In the genomic region with DNA sequence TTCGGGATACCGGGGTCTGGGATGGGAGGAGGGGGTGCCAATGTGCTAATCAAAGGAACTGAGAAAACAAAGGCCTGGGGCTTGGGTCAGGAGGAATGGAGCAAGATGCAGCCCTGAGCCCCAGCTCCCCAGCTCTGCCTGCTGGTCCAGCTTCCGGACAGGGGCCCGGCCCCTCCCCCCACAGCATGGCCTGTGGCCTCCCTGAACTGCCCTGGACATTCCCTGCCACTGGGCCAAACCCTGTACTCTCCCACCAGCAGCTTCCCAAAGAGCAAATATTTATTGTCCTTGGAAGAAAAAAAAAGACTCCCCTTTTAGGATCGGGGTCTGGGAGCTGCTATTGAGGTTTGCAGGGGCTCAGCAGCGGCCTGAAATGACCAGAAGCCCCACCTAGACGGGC, we compare ENCODE assay signal across 1 cellular context.
TF ChIP-seq lines count a peak whose summit lies in the region.

No MANE protein-coding gene starts in this region.

TF ChIP-seq in HepG2, 621 proteins besides CTCF, POLR2A, EP300 and RAD21 (continued from another document and continues in another):
- TF ChIP-seq, protein P1, sequence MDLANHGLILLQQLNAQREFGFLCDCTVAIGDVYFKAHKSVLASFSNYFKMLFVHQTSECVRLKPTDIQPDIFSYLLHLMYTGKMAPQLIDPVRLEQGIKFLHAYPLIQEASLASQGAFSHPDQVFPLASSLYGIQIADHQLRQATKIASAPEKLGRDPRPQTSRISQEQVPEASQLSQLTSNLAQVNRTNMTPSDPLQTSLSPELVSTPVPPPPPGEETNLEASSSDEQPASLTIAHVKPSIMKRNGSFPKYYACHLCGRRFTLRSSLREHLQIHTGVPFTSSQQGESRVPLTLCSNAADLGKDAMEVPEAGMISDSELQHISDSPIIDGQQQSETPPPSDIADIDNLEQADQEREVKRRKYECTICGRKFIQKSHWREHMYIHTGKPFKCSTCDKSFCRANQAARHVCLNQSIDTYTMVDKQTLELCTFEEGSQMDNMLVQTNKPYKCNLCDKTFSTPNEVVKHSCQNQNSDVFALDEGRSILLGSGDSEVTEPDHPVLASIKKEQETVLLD (CRISPR knock-in tag; IDR thresholded peaks at IDR 0.05; ENCODE audit: low read depth), result no peak
- TF ChIP-seq, protein P2, sequence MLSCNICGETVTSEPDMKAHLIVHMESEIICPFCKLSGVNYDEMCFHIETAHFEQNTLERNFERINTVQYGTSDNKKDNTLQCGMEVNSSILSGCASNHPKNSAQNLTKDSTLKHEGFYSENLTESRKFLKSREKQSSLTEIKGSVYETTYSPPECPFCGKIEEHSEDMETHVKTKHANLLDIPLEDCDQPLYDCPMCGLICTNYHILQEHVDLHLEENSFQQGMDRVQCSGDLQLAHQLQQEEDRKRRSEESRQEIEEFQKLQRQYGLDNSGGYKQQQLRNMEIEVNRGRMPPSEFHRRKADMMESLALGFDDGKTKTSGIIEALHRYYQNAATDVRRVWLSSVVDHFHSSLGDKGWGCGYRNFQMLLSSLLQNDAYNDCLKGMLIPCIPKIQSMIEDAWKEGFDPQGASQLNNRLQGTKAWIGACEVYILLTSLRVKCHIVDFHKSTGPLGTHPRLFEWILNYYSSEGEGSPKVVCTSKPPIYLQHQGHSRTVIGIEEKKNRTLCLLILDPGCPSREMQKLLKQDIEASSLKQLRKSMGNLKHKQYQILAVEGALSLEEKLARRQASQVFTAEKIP (CRISPR knock-in tag; IDR thresholded peaks at IDR 0.05; ENCODE audit: borderline replicate concordance), result no peak
- TF ChIP-seq, protein P3, sequence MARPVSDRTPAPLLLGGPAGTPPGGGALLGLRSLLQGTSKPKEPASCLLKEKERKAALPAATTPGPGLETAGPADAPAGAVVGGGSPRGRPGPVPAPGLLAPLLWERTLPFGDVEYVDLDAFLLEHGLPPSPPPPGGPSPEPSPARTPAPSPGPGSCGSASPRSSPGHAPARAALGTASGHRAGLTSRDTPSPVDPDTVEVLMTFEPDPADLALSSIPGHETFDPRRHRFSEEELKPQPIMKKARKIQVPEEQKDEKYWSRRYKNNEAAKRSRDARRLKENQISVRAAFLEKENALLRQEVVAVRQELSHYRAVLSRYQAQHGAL (CRISPR knock-in tag; IDR thresholded peaks at IDR 0.05; ENCODE audit: not compliant biosample characterization), result no peak
- TF ChIP-seq IRX3 (CRISPR knock-in tag; IDR thresholded peaks at IDR 0.05; ENCODE audit: borderline replicate concordance, low read depth) (no peak), HMG20B (CRISPR knock-in tag; conservative IDR thresholded peaks at IDR 0.05) (no peak), SRSF1 (optimal IDR thresholded peaks at IDR 0.05; ENCODE audit: low read depth, low read length) (no peak), MYC (CRISPR knock-in tag; IDR thresholded peaks at IDR 0.05; ENCODE audit: borderline replicate concordance) (no peak), ZNF781 (CRISPR knock-in tag; IDR thresholded peaks at IDR 0.05; ENCODE audit: borderline replicate concordance, not compliant biosample characterization) (no peak), BCL6 (CRISPR knock-in tag; IDR thresholded peaks at IDR 0.05) (peak; percentile 80), SOX6 (IDR thresholded peaks at IDR 0.05) (no peak), SOX6 (CRISPR knock-in tag; IDR thresholded peaks at IDR 0.05) (0 out of 2 replicates have a peak, but pooled peaks have one; percentile 25), TRIM24 (CRISPR knock-in tag; IDR thresholded peaks at IDR 0.05) (no peak), ETV5 (CRISPR knock-in tag; IDR thresholded peaks at IDR 0.05; ENCODE audit: borderline replicate concordance) (peak; percentile 74), ASH2L (IDR thresholded peaks at IDR 0.05; ENCODE audit: insufficient read length, low read depth, low read length) (no peak), AKAP8 (CRISPR knock-in tag; IDR thresholded peaks at IDR 0.05) (no peak), SMAD1 (CRISPR knock-in tag; IDR thresholded peaks at IDR 0.05; ENCODE audit: borderline replicate concordance, low read depth) (no peak), NONO (IDR thresholded peaks at IDR 0.05) (no peak), NONO (CRISPR knock-in tag; conservative IDR thresholded peaks at IDR 0.05) (no peak), ZNF616 (CRISPR knock-in tag; IDR thresholded peaks at IDR 0.05; ENCODE audit: low read depth) (no peak), ZNF572 (CRISPR knock-in tag; IDR thresholded peaks at IDR 0.05) (no peak), REL (CRISPR knock-in tag; conservative IDR thresholded peaks at IDR 0.05) (no peak), SIN3B (IDR thresholded peaks at IDR 0.05; ENCODE audit: low read length) (no peak), CREB1 (IDR thresholded peaks at IDR 0.05) (no peak), CREB1 (CRISPR knock-in tag; IDR thresholded peaks at IDR 0.05) (no peak), NFE2 (CRISPR knock-in tag; IDR thresholded peaks at IDR 0.05) (no peak), TEAD2 (CRISPR knock-in tag; IDR thresholded peaks at IDR 0.05) (no peak), ARNT2 (CRISPR knock-in tag; IDR thresholded peaks at IDR 0.05; ENCODE audit: low read depth) (no peak), NR3C1 (CRISPR knock-in tag; IDR thresholded peaks at IDR 0.05) (no peak), ZNF234 (CRISPR knock-in tag; conservative IDR thresholded peaks at IDR 0.05) (no peak), SMYD3 (CRISPR knock-in tag; IDR thresholded peaks at IDR 0.05) (no peak), DPF2 (CRISPR knock-in tag; IDR thresholded peaks at IDR 0.05; ENCODE audit: borderline replicate concordance, low read depth) (no peak), SAP130 (CRISPR knock-in tag; IDR thresholded peaks at IDR 0.05; ENCODE audit: low read depth) (peak; percentile 26; the same call in 1 of the 2 replicates), NFIC (IDR thresholded peaks at IDR 0.05; ENCODE audit: low read length) (no peak), MTA1 (CRISPR knock-in tag; IDR thresholded peaks at IDR 0.05; ENCODE audit: borderline replicate concordance) (no peak), PHB2 (IDR thresholded peaks at IDR 0.05; ENCODE audit: partially characterized antibody) (no peak), ZNF17 (CRISPR knock-in tag; IDR thresholded peaks at IDR 0.05) (no peak), NCOA2 (CRISPR knock-in tag; IDR thresholded peaks at IDR 0.05) (0 out of 2 replicates have a peak, but pooled peaks have one; percentile 11), NFKBIZ (CRISPR knock-in tag; IDR thresholded peaks at IDR 0.05) (no peak), SOX13 (IDR thresholded peaks at IDR 0.05) (no peak), SOX13 (CRISPR knock-in tag; conservative IDR thresholded peaks at IDR 0.05 in 1 of 2, IDR thresholded peaks at IDR 0.05 in 1 of 2) (0 out of 4 replicates have a peak, but pooled peaks of 1 of the 2 experiments have one; percentile 24), CBX2 (IDR thresholded peaks at IDR 0.05; ENCODE audit: low read depth, low read length) (no peak), CBX2 (CRISPR knock-in tag; IDR thresholded peaks at IDR 0.05; ENCODE audit: low read depth) (no peak), ATM (IDR thresholded peaks at IDR 0.05; ENCODE audit: borderline replicate concordance) (no peak), RXRB (CRISPR knock-in tag; IDR thresholded peaks at IDR 0.05; ENCODE audit: borderline replicate concordance) (peak; percentile 63; the same call in 1 of the 2 replicates), MED8 (CRISPR knock-in tag; IDR thresholded peaks at IDR 0.05; ENCODE audit: insufficient replicate concordance) (no peak)
- TF ChIP-seq, protein P4, sequence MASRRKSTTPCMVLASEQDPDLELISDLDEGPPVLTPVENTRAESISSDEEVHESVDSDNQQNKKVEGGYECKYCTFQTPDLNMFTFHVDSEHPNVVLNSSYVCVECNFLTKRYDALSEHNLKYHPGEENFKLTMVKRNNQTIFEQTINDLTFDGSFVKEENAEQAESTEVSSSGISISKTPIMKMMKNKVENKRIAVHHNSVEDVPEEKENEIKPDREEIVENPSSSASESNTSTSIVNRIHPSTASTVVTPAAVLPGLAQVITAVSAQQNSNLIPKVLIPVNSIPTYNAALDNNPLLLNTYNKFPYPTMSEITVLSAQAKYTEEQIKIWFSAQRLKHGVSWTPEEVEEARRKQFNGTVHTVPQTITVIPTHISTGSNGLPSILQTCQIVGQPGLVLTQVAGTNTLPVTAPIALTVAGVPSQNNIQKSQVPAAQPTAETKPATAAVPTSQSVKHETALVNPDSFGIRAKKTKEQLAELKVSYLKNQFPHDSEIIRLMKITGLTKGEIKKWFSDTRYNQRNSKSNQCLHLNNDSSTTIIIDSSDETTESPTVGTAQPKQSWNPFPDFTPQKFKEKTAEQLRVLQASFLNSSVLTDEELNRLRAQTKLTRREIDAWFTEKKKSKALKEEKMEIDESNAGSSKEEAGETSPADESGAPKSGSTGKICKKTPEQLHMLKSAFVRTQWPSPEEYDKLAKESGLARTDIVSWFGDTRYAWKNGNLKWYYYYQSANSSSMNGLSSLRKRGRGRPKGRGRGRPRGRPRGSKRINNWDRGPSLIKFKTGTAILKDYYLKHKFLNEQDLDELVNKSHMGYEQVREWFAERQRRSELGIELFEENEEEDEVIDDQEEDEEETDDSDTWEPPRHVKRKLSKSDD (CRISPR knock-in tag; IDR thresholded peaks at IDR 0.05; ENCODE audit: low read depth), result no peak
- TF ChIP-seq, protein P5, sequence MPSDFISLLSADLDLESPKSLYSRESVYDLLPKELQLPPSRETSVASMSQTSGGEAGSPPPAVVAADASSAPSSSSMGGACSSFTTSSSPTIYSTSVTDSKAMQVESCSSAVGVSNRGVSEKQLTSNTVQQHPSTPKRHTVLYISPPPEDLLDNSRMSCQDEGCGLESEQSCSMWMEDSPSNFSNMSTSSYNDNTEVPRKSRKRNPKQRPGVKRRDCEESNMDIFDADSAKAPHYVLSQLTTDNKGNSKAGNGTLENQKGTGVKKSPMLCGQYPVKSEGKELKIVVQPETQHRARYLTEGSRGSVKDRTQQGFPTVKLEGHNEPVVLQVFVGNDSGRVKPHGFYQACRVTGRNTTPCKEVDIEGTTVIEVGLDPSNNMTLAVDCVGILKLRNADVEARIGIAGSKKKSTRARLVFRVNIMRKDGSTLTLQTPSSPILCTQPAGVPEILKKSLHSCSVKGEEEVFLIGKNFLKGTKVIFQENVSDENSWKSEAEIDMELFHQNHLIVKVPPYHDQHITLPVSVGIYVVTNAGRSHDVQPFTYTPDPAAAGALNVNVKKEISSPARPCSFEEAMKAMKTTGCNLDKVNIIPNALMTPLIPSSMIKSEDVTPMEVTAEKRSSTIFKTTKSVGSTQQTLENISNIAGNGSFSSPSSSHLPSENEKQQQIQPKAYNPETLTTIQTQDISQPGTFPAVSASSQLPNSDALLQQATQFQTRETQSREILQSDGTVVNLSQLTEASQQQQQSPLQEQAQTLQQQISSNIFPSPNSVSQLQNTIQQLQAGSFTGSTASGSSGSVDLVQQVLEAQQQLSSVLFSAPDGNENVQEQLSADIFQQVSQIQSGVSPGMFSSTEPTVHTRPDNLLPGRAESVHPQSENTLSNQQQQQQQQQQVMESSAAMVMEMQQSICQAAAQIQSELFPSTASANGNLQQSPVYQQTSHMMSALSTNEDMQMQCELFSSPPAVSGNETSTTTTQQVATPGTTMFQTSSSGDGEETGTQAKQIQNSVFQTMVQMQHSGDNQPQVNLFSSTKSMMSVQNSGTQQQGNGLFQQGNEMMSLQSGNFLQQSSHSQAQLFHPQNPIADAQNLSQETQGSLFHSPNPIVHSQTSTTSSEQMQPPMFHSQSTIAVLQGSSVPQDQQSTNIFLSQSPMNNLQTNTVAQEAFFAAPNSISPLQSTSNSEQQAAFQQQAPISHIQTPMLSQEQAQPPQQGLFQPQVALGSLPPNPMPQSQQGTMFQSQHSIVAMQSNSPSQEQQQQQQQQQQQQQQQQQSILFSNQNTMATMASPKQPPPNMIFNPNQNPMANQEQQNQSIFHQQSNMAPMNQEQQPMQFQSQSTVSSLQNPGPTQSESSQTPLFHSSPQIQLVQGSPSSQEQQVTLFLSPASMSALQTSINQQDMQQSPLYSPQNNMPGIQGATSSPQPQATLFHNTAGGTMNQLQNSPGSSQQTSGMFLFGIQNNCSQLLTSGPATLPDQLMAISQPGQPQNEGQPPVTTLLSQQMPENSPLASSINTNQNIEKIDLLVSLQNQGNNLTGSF (CRISPR knock-in tag; IDR thresholded peaks at IDR 0.05), result no peak
- TF ChIP-seq, protein P6, sequence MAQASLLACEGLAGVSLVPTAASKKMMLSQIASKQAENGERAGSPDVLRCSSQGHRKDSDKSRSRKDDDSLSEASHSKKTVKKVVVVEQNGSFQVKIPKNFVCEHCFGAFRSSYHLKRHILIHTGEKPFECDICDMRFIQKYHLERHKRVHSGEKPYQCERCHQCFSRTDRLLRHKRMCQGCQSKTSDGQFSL (CRISPR knock-in tag; IDR thresholded peaks at IDR 0.05), result no peak
- TF ChIP-seq, protein P7, sequence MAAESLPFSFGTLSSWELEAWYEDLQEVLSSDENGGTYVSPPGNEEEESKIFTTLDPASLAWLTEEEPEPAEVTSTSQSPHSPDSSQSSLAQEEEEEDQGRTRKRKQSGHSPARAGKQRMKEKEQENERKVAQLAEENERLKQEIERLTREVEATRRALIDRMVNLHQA (CRISPR knock-in tag; IDR thresholded peaks at IDR 0.05), result no peak
- TF ChIP-seq, protein P8, sequence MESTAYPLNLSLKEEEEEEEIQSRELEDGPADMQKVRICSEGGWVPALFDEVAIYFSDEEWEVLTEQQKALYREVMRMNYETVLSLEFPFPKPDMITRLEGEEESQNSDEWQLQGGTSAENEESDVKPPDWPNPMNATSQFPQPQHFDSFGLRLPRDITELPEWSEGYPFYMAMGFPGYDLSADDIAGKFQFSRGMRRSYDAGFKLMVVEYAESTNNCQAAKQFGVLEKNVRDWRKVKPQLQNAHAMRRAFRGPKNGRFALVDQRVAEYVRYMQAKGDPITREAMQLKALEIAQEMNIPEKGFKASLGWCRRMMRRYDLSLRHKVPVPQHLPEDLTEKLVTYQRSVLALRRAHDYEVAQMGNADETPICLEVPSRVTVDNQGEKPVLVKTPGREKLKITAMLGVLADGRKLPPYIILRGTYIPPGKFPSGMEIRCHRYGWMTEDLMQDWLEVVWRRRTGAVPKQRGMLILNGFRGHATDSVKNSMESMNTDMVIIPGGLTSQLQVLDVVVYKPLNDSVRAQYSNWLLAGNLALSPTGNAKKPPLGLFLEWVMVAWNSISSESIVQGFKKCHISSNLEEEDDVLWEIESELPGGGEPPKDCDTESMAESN (CRISPR knock-in tag; conservative IDR thresholded peaks at IDR 0.05), result no peak
- TF ChIP-seq, protein P9, sequence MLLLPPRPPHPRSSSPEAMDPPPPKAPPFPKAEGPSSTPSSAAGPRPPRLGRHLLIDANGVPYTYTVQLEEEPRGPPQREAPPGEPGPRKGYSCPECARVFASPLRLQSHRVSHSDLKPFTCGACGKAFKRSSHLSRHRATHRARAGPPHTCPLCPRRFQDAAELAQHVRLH (CRISPR knock-in tag; IDR thresholded peaks at IDR 0.05; ENCODE audit: borderline replicate concordance, low read depth), result no peak
